In genomic region chr21:17602874-17603273, GRCh38 we compare ENCODE assay signal across 22 cellular contexts. TPM values are rescaled to one million over a fixed set of nuclear protein-coding genes. Genes with fewer than 3 reads are reported as not detected.
DNase-seq lines count a peak whose midpoint lies in the region; ATAC-seq and TF ChIP-seq lines count a peak whose summit lies in the region.
"Had no signal": no experiment of that assay in that cellular context is flagged by ENCODE, and none has a peak within 500 bp of the region (broad histone marks: within the 10 kb centered on the region; RNA-seq: fewer than 3 reads in every experiment).

No MANE protein-coding gene starts in this region.

- H3K4me1 Mint-ChIP-seq in activated CD8-positive, alpha-beta memory T cell treated with anti-CD3 and anti-CD28 coated beads, Interleukin-2, amount 10 ng/mL, durations not matched to agents 7 days and 5 days, result peaks cover 44% of the 10 kb centered on the region
- peaks cover 36% of the 10 kb centered on the region for H3K4me1 Mint-ChIP-seq in activated T-helper 1 cell treated with anti-CD3 and anti-CD28 coated beads, Interleukin-12 subunit alpha, Interleukin-12 subunit beta, Interleukin-2, Interleukin-4 antibody, amounts not matched to agents 30 ng/mL and 10 ng/mL and 1 ng/mL, durations not matched to agents 14 hours and 24 hours and 36 hours (ENCODE audit: low read depth)

- ATAC-seq in activated CD8-positive, alpha-beta memory T cell treated with anti-CD3 and anti-CD28 coated beads, Interleukin-2, amount 10 ng/mL, durations not matched to agents 7 days and 5 days, result peak; percentile 66
- ATAC-seq in GM19351 (IDR thresholded peaks at IDR 0.05; ENCODE audit: unreplicated experiment), result no peak
- ATAC-seq: activated T-cell treated with anti-CD3 and anti-CD28 coated beads, Interleukin-2, amount 50 U/mL, for 72 hours; HepG2 had no signal

- intact Hi-C loops in activated T-helper 1 cell treated with anti-CD3 and anti-CD28 coated beads, Interleukin-12 subunit alpha, Interleukin-12 subunit beta, Interleukin-2, Interleukin-4 antibody, amounts not matched to agents 30 ng/mL and 10 ng/mL and 1 ng/mL, durations not matched to agents 14 hours and 24 hours and 36 hours (cut with micrococcal nuclease), result no loop called here

- H3K27me3 Mint-ChIP-seq in activated CD8-positive, alpha-beta memory T cell treated with anti-CD3 and anti-CD28 coated beads, Interleukin-2, amount 10 ng/mL, durations not matched to agents 7 days and 5 days, result no peaks in the 10 kb centered on the region
- no peaks in the 10 kb centered on the region for H3K27me3 Mint-ChIP-seq in activated T-helper 1 cell treated with anti-CD3 and anti-CD28 coated beads, Interleukin-12 subunit alpha, Interleukin-12 subunit beta, Interleukin-2, Interleukin-4 antibody, amounts not matched to agents 30 ng/mL and 10 ng/mL and 1 ng/mL, durations not matched to agents 14 hours and 24 hours and 36 hours (ENCODE audit: insufficient read depth)

- no peak overlapping the region for H3K4me3 Mint-ChIP-seq in activated CD8-positive, alpha-beta memory T cell treated with anti-CD3 and anti-CD28 coated beads, Interleukin-2, amount 10 ng/mL, durations not matched to agents 7 days and 5 days
- peak overlapping the region; percentile 34 for H3K4me3 Mint-ChIP-seq in activated T-helper 1 cell treated with anti-CD3 and anti-CD28 coated beads, Interleukin-12 subunit alpha, Interleukin-12 subunit beta, Interleukin-2, Interleukin-4 antibody, amounts not matched to agents 30 ng/mL and 10 ng/mL and 1 ng/mL, durations not matched to agents 14 hours and 24 hours and 36 hours
- H3K4me3 Mint-ChIP-seq: T-helper 2 cell treated with Interferon-gamma antibody and Interleukin-4, amounts not matched to agents 5 μg/mL and 100 μg/mL, for 36 hours had no signal

- H3K36me3 Mint-ChIP-seq in activated CD8-positive, alpha-beta memory T cell treated with anti-CD3 and anti-CD28 coated beads, Interleukin-2, amount 10 ng/mL, durations not matched to agents 7 days and 5 days, result peaks cover 58% of the 10 kb centered on the region
- peaks cover 55% of the 10 kb centered on the region for H3K36me3 Mint-ChIP-seq in activated T-helper 1 cell treated with anti-CD3 and anti-CD28 coated beads, Interleukin-12 subunit alpha, Interleukin-12 subunit beta, Interleukin-2, Interleukin-4 antibody, amounts not matched to agents 30 ng/mL and 10 ng/mL and 1 ng/mL, durations not matched to agents 14 hours and 24 hours and 36 hours (ENCODE audit: low read depth)

- no peak for TF ChIP-seq CTCF in fibroblast of mammary gland (conservative IDR thresholded peaks at IDR 0.05; ENCODE audit: control insufficient read depth, insufficient read depth, low read depth, low read length)

- H3K9me3 Mint-ChIP-seq in activated CD8-positive, alpha-beta memory T cell treated with anti-CD3 and anti-CD28 coated beads, Interleukin-2, amount 10 ng/mL, durations not matched to agents 7 days and 5 days (ENCODE audit: low read depth), result no peaks in the 10 kb centered on the region
- no peaks in the 10 kb centered on the region for H3K9me3 Mint-ChIP-seq in activated T-helper 1 cell treated with anti-CD3 and anti-CD28 coated beads, Interleukin-12 subunit alpha, Interleukin-12 subunit beta, Interleukin-2, Interleukin-4 antibody, amounts not matched to agents 30 ng/mL and 10 ng/mL and 1 ng/mL, durations not matched to agents 14 hours and 24 hours and 36 hours
- H3K9me3 Mint-ChIP-seq: activated T-cell treated with anti-CD3 and anti-CD28 coated beads, Interleukin-2, amount 50 U/mL, for 72 hours; T-helper 2 cell treated with Interferon-gamma antibody and Interleukin-4, amounts not matched to agents 5 μg/mL and 100 μg/mL, for 36 hours had no signal

- H3K27ac Mint-ChIP-seq in activated CD8-positive, alpha-beta memory T cell treated with anti-CD3 and anti-CD28 coated beads, Interleukin-2, amount 10 ng/mL, durations not matched to agents 7 days and 5 days, result peak overlapping the region; percentile 31
- H3K27ac Mint-ChIP-seq in activated T-helper 1 cell treated with anti-CD3 and anti-CD28 coated beads, Interleukin-12 subunit alpha, Interleukin-12 subunit beta, Interleukin-2, Interleukin-4 antibody, amounts not matched to agents 30 ng/mL and 10 ng/mL and 1 ng/mL, durations not matched to agents 14 hours and 24 hours and 36 hours, result peak overlapping the region; percentile 43
- H3K27ac Mint-ChIP-seq: T-helper 2 cell treated with Interferon-gamma antibody and Interleukin-4, amounts not matched to agents 5 μg/mL and 100 μg/mL, for 36 hours had no signal

- DNase-seq in activated CD8-positive, alpha-beta memory T cell treated with anti-CD3 and anti-CD28 coated beads, Interleukin-2, amount 10 ng/mL, durations not matched to agents 7 days and 5 days, result no peak
- no peak for DNase-seq in activated CD8-positive, alpha-beta memory T cell treated with anti-CD3 and anti-CD28 coated beads for 24 hours
- DNase-seq in activated T-helper 1 cell treated with anti-CD3 and anti-CD28 coated beads, Interleukin-12 subunit alpha, Interleukin-12 subunit beta, Interleukin-2, Interleukin-4 antibody, amounts not matched to agents 30 ng/mL and 10 ng/mL and 1 ng/mL, durations not matched to agents 14 hours and 24 hours and 36 hours (ENCODE audit: low spot score), result no peak
- DNase-seq in fibroblast of mammary gland (ENCODE audit: low read depth), result peak; percentile 74
- no peak for DNase-seq in CD1c-positive myeloid dendritic cell (ENCODE audit: extremely low spot score)
- DNase-seq in activated T-cell treated with anti-CD3 and anti-CD28 coated beads for 4 hours, result no peak
- DNase-seq in UCSD-AML1 (lab: John Stamatoyannopoulos, UW; ENCODE audit: unreplicated experiment), result no peak
- DNase-seq: activated CD4-positive, alpha-beta T cell treated with anti-CD3 and anti-CD28 coated beads, Interleukin-2, amount 50 U/mL, for 1 hour; activated T-cell treated with anti-CD3 and anti-CD28 coated beads, Interleukin-2, amount 50 U/mL, for 72 hours; adrenal gland; COR-L47; cortex of kidney; GDM1; hippocampal formation; NCI-H1105 treated with DMSO at 0.1 percent for 48 hours; NK-92 treated with Interleukin-12 subunit alpha and Interleukin-12 subunit beta, amount 100 ng/mL, for 24 hours; SHP77; trophoblast cell had no signal

- CTCF ChIA-PET in activated CD8-positive, alpha-beta memory T cell treated with anti-CD3 and anti-CD28 coated beads, Interleukin-2, amount 10 ng/mL, durations not matched to agents 7 days and 5 days (lab: Charles Lee), result interaction anchor here (2.3 kb wide), 1 partner anchor 9 kb away, joined by 10 read pairs; no protein-coding TSS in a partner anchor

- no peak overlapping the region for H3K4me3 ChIP-seq in fibroblast of mammary gland (ENCODE audit: control insufficient read depth, low read depth, low read length)
- H3K4me3 ChIP-seq: adrenal gland, skin epidermis had no signal

RNA-seq across cellular contexts. Expression of gene BTG3, which starts 9.8 kb away (rescaled TPM):
- 10 to 100 TPM; 57.5 to 65.8 TPM for total RNA-seq in activated CD8-positive, alpha-beta memory T cell treated with anti-CD3 and anti-CD28 coated beads, Interleukin-2, amount 10 ng/mL, durations not matched to agents 7 days and 5 days
- 83.6 and 96.2 TPM in 2 replicates for total RNA-seq in activated T-helper 1 cell treated with anti-CD3 and anti-CD28 coated beads, Interleukin-12 subunit alpha, Interleukin-12 subunit beta, Interleukin-2, Interleukin-4 antibody, amounts not matched to agents 30 ng/mL and 10 ng/mL and 1 ng/mL, durations not matched to agents 14 hours and 24 hours and 36 hours
